17 cellular contexts compared by ENCODE assay signal in genomic region chr12:118402251-118402650, GRCh38. TPM values are rescaled to one million over a fixed set of nuclear protein-coding genes. Genes with fewer than 3 reads are reported as not detected.
A peak's percentile ranks its signal among the peaks of the same experiment; 100 is the strongest.
DNase-seq lines count a peak whose midpoint lies in the region; ATAC-seq and TF ChIP-seq lines count a peak whose summit lies in the region.
"Had no signal": no experiment of that assay in that cellular context is flagged by ENCODE, and none has a peak within 500 bp of the region (broad histone marks: within the 10 kb centered on the region; RNA-seq: fewer than 3 reads in every experiment).

No MANE protein-coding gene starts in this region.

- dilution Hi-C loops in mammary epithelial cell (cut with HindIII; ENCODE audit: low sequenced_read_pairs) = no loop called here

- H3K4me1 ChIP-seq in mammary epithelial cell (ENCODE audit: insufficient read depth, low read length) (no peaks in the 10 kb centered on the region), adipocyte (ENCODE audit: control insufficient read depth, insufficient read depth, low read length) (peaks cover 19% of the 10 kb centered on the region), thoracic aorta (ENCODE audit: control insufficient read depth in 1 of 2, low read depth in 2 of 2) (no peaks in the 10 kb centered on the region)
- H3K4me1 ChIP-seq: uterus had no signal

- H3K9me3 Mint-ChIP-seq in MCF 10A (ENCODE audit: unreplicated experiment) = no peaks in the 10 kb centered on the region
- H3K9me3 Mint-ChIP-seq: H9; stimulated activated effector memory CD8-positive, alpha-beta T cell treated with anti-CD3 and anti-CD28 coated beads, Interleukin-12 subunit alpha, Interleukin-12 subunit beta, amount 100 ng/mL, for 72 hours had no signal

- peak; percentile 46 for ATAC-seq in thoracic aorta (ENCODE audit: insufficient number of reproducible peaks, low FRiP score, low read depth)
- no peak for ATAC-seq in HG03139 (IDR thresholded peaks at IDR 0.05; ENCODE audit: unreplicated experiment)
- ATAC-seq: stimulated activated effector memory CD8-positive, alpha-beta T cell treated with anti-CD3 and anti-CD28 coated beads, Interleukin-12 subunit alpha, Interleukin-12 subunit beta, amount 100 ng/mL, for 72 hours had no signal

- no peaks in the 10 kb centered on the region for H3K79me2 ChIP-seq in mammary epithelial cell (ENCODE audit: insufficient read depth, low read length)

- no peaks in the 10 kb centered on the region for H3K27me3 ChIP-seq in mammary epithelial cell (ENCODE audit: insufficient read depth, low read length)
- H3K27me3 ChIP-seq in adipocyte (replicated peaks; ENCODE audit: control insufficient read depth, insufficient read depth, low read length) = no peaks in the 10 kb centered on the region
- no peaks in the 10 kb centered on the region for H3K27me3 ChIP-seq in thoracic aorta (replicated peaks; ENCODE audit: insufficient read depth)
- H3K27me3 ChIP-seq: uterus had no signal

- POLR2A ChIA-PET in MCF 10A (lab: Yijun Ruan, JAX) = no interaction called here

- DNase-seq in mammary epithelial cell = peak; percentile 3
- no peak for DNase-seq in MCF 10A (ENCODE audit: unreplicated experiment)
- peak; percentile 66 for DNase-seq in adipocyte (ENCODE audit: low read depth)
- DNase-seq in fibroblast of the aortic adventitia (ENCODE audit: low read depth) = peak; percentile 78
- DNase-seq in thoracic aorta (ENCODE audit: low spot score) = no peak
- no peak for DNase-seq in NCI-H1436 treated with DMSO at 0.1 percent for 48 hours (lab: John Stamatoyannopoulos, UW)
- DNase-seq in GM19238 (ENCODE audit: insufficient read length, low spot score) = no peak
- DNase-seq: AML-193, DND-41, H9, NCI-H1092 treated with DMSO at 0.1 percent for 48 hours, NCI-H748 treated with DMSO at 0.1 percent for 48 hours, SHP77, uterus had no signal

- CTCF ChIA-PET in mammary epithelial cell (lab: Charles Lee; ENCODE audit: low non-redundant PET) (no interaction called here), MCF 10A (lab: Yijun Ruan, JAX) (interaction anchor here (0.7 to 2.1 kb wide), 4 partner anchors 9 to 1011 kb away, joined by 3 to 7 read pairs (median 5); no protein-coding TSS in a partner anchor)

- H3K36me3 ChIP-seq in mammary epithelial cell (ENCODE audit: insufficient read depth, low read length) (peaks cover 8% of the 10 kb centered on the region), adipocyte (ENCODE audit: control insufficient read depth, insufficient read depth, low read length, severe bottlenecking) (peaks cover 59% of the 10 kb centered on the region), thoracic aorta (peaks cover 52% of the 10 kb centered on the region)
- H3K36me3 ChIP-seq: uterus had no signal

- H3K27ac ChIP-seq in mammary epithelial cell (ENCODE audit: insufficient read depth, low read depth, low read length) = no peak overlapping the region
- no peak overlapping the region for H3K27ac ChIP-seq in thoracic aorta
- H3K27ac ChIP-seq: uterus, VCaP had no signal

- H4K20me1 ChIP-seq in mammary epithelial cell (ENCODE audit: insufficient read depth, low read length) = peaks cover 2% of the 10 kb centered on the region

- no peak overlapping the region for H3K4me2 ChIP-seq in mammary epithelial cell (ENCODE audit: insufficient read depth, low read depth, low read length)

- 96% methylated on average over 6 of the region's 6 CpGs for WGBS in mammary epithelial cell (ENCODE audit: low coverage, missing lambda C conversion rate)

- H3K9ac ChIP-seq in mammary epithelial cell (ENCODE audit: insufficient read depth, low read length) (no peak overlapping the region), adipocyte (ENCODE audit: low read length) (peak overlapping the region; percentile 54)

- H3K4me1 Mint-ChIP-seq in MCF 10A (ENCODE audit: insufficient read depth, unreplicated experiment) = no peaks in the 10 kb centered on the region
- H3K4me1 Mint-ChIP-seq: H9 had no signal

- in situ Hi-C loops in mammary epithelial cell (cut with MboI; ENCODE audit: low sequenced_read_pairs in 2 of 2) = loop anchor here (10.0 to 25.0 kb wide), 4 partner anchors 1010 to 1260 kb away; partner anchors contain the start of gene PRKAB1 (in 1 of the 2)

- BruUV-seq in mammary epithelial cell (replicated peaks; lab: Mats Ljungman, UMichigan) (no TSS peak), MCF 10A (replicated peaks; lab: Mats Ljungman, UMichigan) (no TSS peak)

- H3K4me3 ChIP-seq in mammary epithelial cell (replicated peaks in 1 of 3; ENCODE audit: insufficient read depth in 1 of 3, low read depth in 2 of 3, low read length in 3 of 3) (no peak overlapping the region), adipocyte (ENCODE audit: low read length) (no peak overlapping the region), fibroblast of the aortic adventitia (ENCODE audit: low read depth, low read length) (no peak overlapping the region), thoracic aorta (no peak overlapping the region)
- H3K4me3 ChIP-seq: uterus had no signal

- no peaks in the 10 kb centered on the region for H3K9me3 ChIP-seq in mammary epithelial cell (replicated peaks; ENCODE audit: insufficient read depth, low read length)
- H3K9me3 ChIP-seq in adipocyte (ENCODE audit: control insufficient read depth, low read length) = no peaks in the 10 kb centered on the region
- no peaks in the 10 kb centered on the region for H3K9me3 ChIP-seq in thoracic aorta
- H3K9me3 ChIP-seq: uterus had no signal

- H3K36me3 Mint-ChIP-seq in MCF 10A (ENCODE audit: insufficient read depth, unreplicated experiment) = peaks cover 85% of the 10 kb centered on the region

- H3K27ac Mint-ChIP-seq in MCF 10A (ENCODE audit: low read depth, unreplicated experiment) = no peak overlapping the region

- intact Hi-C loops in mammary epithelial cell (cut with micrococcal nuclease) (loop anchor here (10.0 kb wide), 1 partner anchor 1263 kb away; the partner anchor contains the start of gene PRKAB1), MCF 10A (cut with micrococcal nuclease) (loop anchor here (10.0 kb wide), 1 partner anchor 1263 kb away; the partner anchor contains the start of gene PRKAB1)

- no peak overlapping the region for H3K4me3 Mint-ChIP-seq in MCF 10A (ENCODE audit: unreplicated experiment)
- H3K4me3 Mint-ChIP-seq: H9; stimulated activated effector memory CD8-positive, alpha-beta T cell treated with anti-CD3 and anti-CD28 coated beads, Interleukin-12 subunit alpha, Interleukin-12 subunit beta, amount 100 ng/mL, for 72 hours had no signal

- TF ChIP-seq CTCF in mammary epithelial cell (conservative IDR thresholded peaks at IDR 0.05 in 1 of 2, IDR thresholded peaks at IDR 0.05 in 1 of 2; ENCODE audit: extremely low read depth in 1 of 2, insufficient read depth in 1 of 2, low read depth in 1 of 2, low read length in 2 of 2) (no peak), MCF 10A (IDR thresholded peaks at IDR 0.05; ENCODE audit: unreplicated experiment) (no peak), fibroblast of the aortic adventitia (IDR thresholded peaks at IDR 0.05; ENCODE audit: insufficient read depth, low read length) (no peak), thoracic aorta (IDR thresholded peaks at IDR 0.05) (no peak)

- H2AFZ ChIP-seq in mammary epithelial cell (ENCODE audit: low read depth, low read length) = no peak overlapping the region

- no peaks in the 10 kb centered on the region for H3K27me3 Mint-ChIP-seq in MCF 10A (ENCODE audit: insufficient read depth, unreplicated experiment)

RNA-seq across cellular contexts. Expression of gene SUDS3, which starts 25.9 kb away (rescaled TPM):
- total RNA-seq in mammary epithelial cell (10 to 100 TPM; 30.3 to 48.7 TPM), MCF 10A (2022) (19.6 and 25.1 TPM in 2 replicates), fibroblast of the aortic adventitia (ENCODE audit: low replicate concordance) (29.0 and 36.4 TPM in 2 replicates), thoracic aorta (10 to 100 TPM; 46.2 to 48.2 TPM)
- 13.0 TPM for polyA plus RNA-seq in mammary epithelial cell
- 21.1 TPM for polyA minus RNA-seq in mammary epithelial cell

RNA-seq across cellular contexts. Expression of gene TAOK3, which starts 29.5 kb away (rescaled TPM):
- total RNA-seq in mammary epithelial cell (10 to 100 TPM; 35.5 to 53.4 TPM), MCF 10A (2022) (24.8 and 28.6 TPM in 2 replicates), fibroblast of the aortic adventitia (ENCODE audit: low replicate concordance) (27.8 and 61.2 TPM in 2 replicates), thoracic aorta (10 to 100 TPM; 52.3 to 59.6 TPM)
- polyA plus RNA-seq in mammary epithelial cell = 35.8 TPM
- polyA minus RNA-seq in mammary epithelial cell = 122 TPM

Comparison
In these comparisons a context has a peak if more than half of its experiments do, and no peak if none do; other contexts are left out.
1. DNase-seq: peak in mammary epithelial cell (single experiment), adipocyte (single experiment) and fibroblast of the aortic adventitia (single experiment); none in MCF 10A (single experiment), thoracic aorta (single experiment), NCI-H1436 treated with DMSO at 0.1 percent for 48 hours (single experiment) and GM19238 (single experiment).